Comparison of ENCODE assay signal across 10 cellular contexts in genomic region chr21:29017639-29018237, GRCh38. TPM values are rescaled to one million over a fixed set of nuclear protein-coding genes. Genes with fewer than 3 reads are reported as not detected.
DNase-seq lines count a peak whose midpoint lies in the region; ATAC-seq, FAIRE-seq and TF ChIP-seq lines count a peak whose summit lies in the region.
"Had no signal": no experiment of that assay in that cellular context is flagged by ENCODE, and none has a peak within 500 bp of the region (broad histone marks: within the 10 kb centered on the region; RNA-seq: fewer than 3 reads in every experiment).

No MANE protein-coding gene starts in this region.

- H3K4me3 ChIP-seq in A549 (peak overlapping the region; percentile 98), GM23338 (peak overlapping the region; percentile 69), liver (ENCODE audit: low read depth in 1 of 3, low read length in 3 of 3) (peak overlapping the region in 2 of 3 donors; percentile 94 to 100)

- CTCF ChIA-PET in A549 (lab: Yijun Ruan, JAX), result interaction anchor here (0.6 kb wide), 1 partner anchor 10 kb away, joined by 3 read pairs; no protein-coding TSS in a partner anchor
- CTCF ChIA-PET in activated CD4-positive, alpha-beta memory T cell treated with anti-CD3 and anti-CD28 coated beads, Interleukin-2, amount 10 ng/mL, durations not matched to agents 7 days and 5 days (lab: Charles Lee), result interaction anchor here (2.4 kb wide), 1 partner anchor 15 kb away, joined by 18 read pairs; no protein-coding TSS in a partner anchor

- H3K27me3 ChIP-seq in GM23338 (ENCODE audit: insufficient read depth) (no peaks in the 10 kb centered on the region), liver (ENCODE audit: control insufficient read depth in 4 of 4, insufficient read depth in 4 of 4, low read length in 3 of 4) (no peaks in the 10 kb centered on the region)

- H3K36me3 Mint-ChIP-seq in GM23338 (ENCODE audit: low read depth), result peaks cover 10% of the 10 kb centered on the region
- H3K36me3 Mint-ChIP-seq in activated CD4-positive, alpha-beta memory T cell treated with anti-CD3 and anti-CD28 coated beads, Interleukin-2, amount 10 ng/mL, durations not matched to agents 7 days and 5 days (ENCODE audit: low read depth), result peaks cover 4% of the 10 kb centered on the region

- H3K4me1 Mint-ChIP-seq in GM23338, result peaks cover 8% of the 10 kb centered on the region; the same call in 2 of the 3 replicates
- H3K4me1 Mint-ChIP-seq in activated CD4-positive, alpha-beta memory T cell treated with anti-CD3 and anti-CD28 coated beads, Interleukin-2, amount 10 ng/mL, durations not matched to agents 7 days and 5 days, result peaks cover 35% of the 10 kb centered on the region

- no peak overlapping the region for H2AFZ ChIP-seq in GM23338

- H3K27me3 Mint-ChIP-seq in GM23338 (ENCODE audit: insufficient read depth, low read depth, poor library complexity), result peaks cover 4% of the 10 kb centered on the region
- no peaks in the 10 kb centered on the region for H3K27me3 Mint-ChIP-seq in activated CD4-positive, alpha-beta memory T cell treated with anti-CD3 and anti-CD28 coated beads, Interleukin-2, amount 10 ng/mL, durations not matched to agents 7 days and 5 days

- H4K20me1 ChIP-seq in GM23338 (replicated peaks; ENCODE audit: insufficient read depth), result no peaks in the 10 kb centered on the region

- TF ChIP-seq RAD21 in A549 (conservative IDR thresholded peaks at IDR 0.05 in 1 of 2, IDR thresholded peaks at IDR 0.05 in 1 of 2), result no peak
- no peak for TF ChIP-seq RAD21 in liver (IDR thresholded peaks at IDR 0.05)

- no peak for FAIRE-seq in A549 (lab: Jason Lieb, UNC)
- FAIRE-seq: G401.6, HTR-8/SVneo had no signal

- ATAC-seq in A549 (no peak), GM23338 (no peak)

- H3K9me2 ChIP-seq in GM23338 (ENCODE audit: insufficient read depth), result no peaks in the 10 kb centered on the region; the same call in 1 of the 2 replicates

- peaks cover 5% of the 10 kb centered on the region for H3K9me3 Mint-ChIP-seq in GM23338
- no peaks in the 10 kb centered on the region for H3K9me3 Mint-ChIP-seq in activated CD4-positive, alpha-beta memory T cell treated with anti-CD3 and anti-CD28 coated beads, Interleukin-2, amount 10 ng/mL, durations not matched to agents 7 days and 5 days

- H3K9ac ChIP-seq in liver (ENCODE audit: low read depth in 1 of 2, low read length in 2 of 2), result no peak overlapping the region

- peaks cover 14% of the 10 kb centered on the region for H3K79me2 ChIP-seq in GM23338 (replicated peaks; ENCODE audit: insufficient read depth)

- H3K4me1 ChIP-seq in A549 (peaks cover 13% of the 10 kb centered on the region; the same call in 2 of the 3 replicates), GM23338 (ENCODE audit: insufficient read depth) (no peaks in the 10 kb centered on the region), liver (ENCODE audit: control insufficient read depth in 4 of 4, insufficient read depth in 4 of 4, low read length in 3 of 4) (peaks cover 3 to 14% (median 7%) of the 10 kb centered on the region in 4 donors)

- POLR2A ChIA-PET in A549 (lab: Yijun Ruan, JAX), result interaction anchor here (3.2 kb wide), 1 partner anchor 15 kb away, joined by 40 read pairs; no protein-coding TSS in a partner anchor
- POLR2A ChIA-PET in activated CD4-positive, alpha-beta memory T cell treated with anti-CD3 and anti-CD28 coated beads, Interleukin-2, amount 10 ng/mL, durations not matched to agents 7 days and 5 days (lab: Charles Lee), result interaction anchor here (1.2 to 6.9 kb wide), 6 partner anchors 9 to 59 kb away, joined by 4 to 91 read pairs (median 26); partner anchors contain the start of genes CCT8 and LTN1

- no peak for TF ChIP-seq CTCF in A549 (IDR thresholded peaks at IDR 0.05)
- TF ChIP-seq CTCF in GM23338 (conservative IDR thresholded peaks at IDR 0.05; ENCODE audit: low read depth in 2 of 2), result no peak
- no peak for TF ChIP-seq CTCF in liver (IDR thresholded peaks at IDR 0.05; ENCODE audit: low read depth, low read length, missing input control)

- peak overlapping the region; percentile 84 for H3K4me3 Mint-ChIP-seq in GM23338
- peak overlapping the region; percentile 82 for H3K4me3 Mint-ChIP-seq in activated CD4-positive, alpha-beta memory T cell treated with anti-CD3 and anti-CD28 coated beads, Interleukin-2, amount 10 ng/mL, durations not matched to agents 7 days and 5 days

- H3K27ac ChIP-seq in A549 (peak overlapping the region; percentile 94 to 96; a peak in 5 of 6 replicates), GM23338 (ENCODE audit: low read depth) (no peak overlapping the region), liver (ENCODE audit: low read depth in 1 of 2, low read length in 2 of 2) (no peak overlapping the region)

- TF ChIP-seq EP300 in A549 (IDR thresholded peaks at IDR 0.05), result no peak

- no peak overlapping the region for H3K27ac Mint-ChIP-seq in GM23338
- H3K27ac Mint-ChIP-seq in activated CD4-positive, alpha-beta memory T cell treated with anti-CD3 and anti-CD28 coated beads, Interleukin-2, amount 10 ng/mL, durations not matched to agents 7 days and 5 days, result peak overlapping the region; percentile 86

- no peaks in the 10 kb centered on the region for H3K9me3 ChIP-seq in A549
- no peaks in the 10 kb centered on the region for H3K9me3 ChIP-seq in liver (ENCODE audit: control insufficient read depth in 4 of 4, low read length in 3 of 4)

- TF ChIP-seq POLR2A in A549 (IDR thresholded peaks at IDR 0.05; ENCODE audit: low read length), result no peak

- DNase-seq in A549 (ENCODE audit: low read depth in 1 of 2, low spot score in 1 of 2), result no peak
- DNase-seq in GM23338 (ENCODE audit: low spot score), result no peak
- DNase-seq in activated CD4-positive, alpha-beta memory T cell treated with anti-CD3 and anti-CD28 coated beads, Interleukin-2, amount 10 ng/mL, durations not matched to agents 7 days and 5 days, result no peak
- no peak for DNase-seq in D341Med (ENCODE audit: low spot score)
- DNase-seq in DMS53 (lab: John Stamatoyannopoulos, UW), result no peak
- no peak for DNase-seq in kidney tubule cell (ENCODE audit: low spot score)
- no peak for DNase-seq in activated CD4-positive, alpha-beta T cell treated with anti-CD3 and anti-CD28 coated beads, Interleukin-2, amount 50 U/mL, for 48 hours

- no peaks in the 10 kb centered on the region for H3F3A ChIP-seq in GM23338 (replicated peaks; ENCODE audit: low read depth)

- H3K4me2 ChIP-seq in A549 (peak overlapping the region; percentile 97), GM23338 (peak overlapping the region; percentile 74)

- H3K36me3 ChIP-seq in GM23338 (ENCODE audit: insufficient read depth) (no peaks in the 10 kb centered on the region; the same call in 1 of the 2 replicates), liver (ENCODE audit: control insufficient read depth in 4 of 4, insufficient read depth in 3 of 4, low read depth in 1 of 4, low read length in 3 of 4) (peaks cover 0 to 1% (median 0%) of the 10 kb centered on the region in 4 donors)

- 54% methylated on average over 6 of the region's 6 CpGs for WGBS in A549 (ENCODE audit: missing lambda C conversion rate)
- WGBS in liver, result 77% methylated on average over 6 of the region's 6 CpGs

RNA-seq across cellular contexts. Expression of gene RWDD2B, which starts 1.4 kb away (rescaled TPM):
- polyA plus RNA-seq in A549 (2011; rRNA removed) (17.7 and 25.4 TPM in 2 replicates), A549 (2017; fragmentation: RNase III; extraction: RNeasy Plus Mini Kit Qiagen cat#74134 plus additional on column Dnase treatment) (15.7 to 17.4 TPM (median 16.0 TPM) in 3 replicates), GM23338 (2016; fragmentation: Nextera tagmentation; extraction: Ambion mirVana) (7.5 and 8.1 TPM in 2 replicates), liver (10 to 100 TPM; 12.5 to 36.3 TPM)
- polyA plus RNA-seq in A549 (2012; cell fraction: cytosol; rRNA removed), result 5.9 and 6.0 TPM in 2 replicates
- 1.4 and 2.2 TPM in 2 replicates for polyA plus RNA-seq in A549 (2012; cell fraction: nucleus; rRNA removed)
- polyA minus RNA-seq in A549 (2011; rRNA and poly(A)+ RNA removed), result 5.7 and 5.8 TPM in 2 replicates
- 3.0 and 3.8 TPM in 2 replicates for total RNA-seq in GM23338 (2014; rRNA removed; shearing (Covaris generic))
- total RNA-seq in activated CD4-positive, alpha-beta memory T cell treated with anti-CD3 and anti-CD28 coated beads, Interleukin-2, amount 10 ng/mL, durations not matched to agents 7 days and 5 days, result 1 to 10 TPM; 6.5 to 6.9 TPM
- 10 to 100 TPM in 1 of 2 donors, 1 to 10 TPM in 1; 6.1 to 12.5 TPM for total RNA-seq in liver

RNA-seq across cellular contexts. Expression of gene USP16, which starts 6.7 kb away (rescaled TPM):
- 27.1 and 40.7 TPM in 2 replicates for polyA plus RNA-seq in A549 (2011; rRNA removed)
- 5.9 and 6.5 TPM in 2 replicates for polyA plus RNA-seq in A549 (2012; cell fraction: cytosol; rRNA removed)
- polyA plus RNA-seq in A549 (2012; cell fraction: nucleus; rRNA removed), result 4.1 and 6.4 TPM in 2 replicates
- 23.6 to 27.0 TPM (median 26.5 TPM) in 3 replicates for polyA plus RNA-seq in A549 (2017; fragmentation: RNase III; extraction: RNeasy Plus Mini Kit Qiagen cat#74134 plus additional on column Dnase treatment)
- 9.5 and 11.1 TPM in 2 replicates for polyA minus RNA-seq in A549 (2011; rRNA and poly(A)+ RNA removed)
- total RNA-seq in GM23338 (2014; rRNA removed; shearing (Covaris generic)), result 19.7 TPM in 2 replicates
- 61.5 and 70.4 TPM in 2 replicates for polyA plus RNA-seq in GM23338 (2016; fragmentation: Nextera tagmentation; extraction: Ambion mirVana)
- total RNA-seq in activated CD4-positive, alpha-beta memory T cell treated with anti-CD3 and anti-CD28 coated beads, Interleukin-2, amount 10 ng/mL, durations not matched to agents 7 days and 5 days, result 10 to 100 TPM; 34.3 to 37.1 TPM
- total RNA-seq in liver, result 10 to 100 TPM; 14.5 to 21.8 TPM
- polyA plus RNA-seq in liver, result 10 to 100 TPM; 13.3 to 45.3 TPM

RNA-seq across cellular contexts. Expression of gene LTN1, which starts 25.1 kb away (rescaled TPM):
- 12.3 and 13.9 TPM in 2 replicates for polyA plus RNA-seq in A549 (2011; rRNA removed)
- 1.3 and 1.5 TPM in 2 replicates for polyA plus RNA-seq in A549 (2012; cell fraction: cytosol; rRNA removed)
- polyA plus RNA-seq in A549 (2012; cell fraction: nucleus; rRNA removed), result 1.4 and 2.2 TPM in 2 replicates
- 6.6 to 7.0 TPM (median 6.9 TPM) in 3 replicates for polyA plus RNA-seq in A549 (2017; fragmentation: RNase III; extraction: RNeasy Plus Mini Kit Qiagen cat#74134 plus additional on column Dnase treatment)
- polyA minus RNA-seq in A549 (2011; rRNA and poly(A)+ RNA removed), result 17.4 and 17.8 TPM in 2 replicates
- 26.1 and 30.8 TPM in 2 replicates for total RNA-seq in GM23338 (2014; rRNA removed; shearing (Covaris generic))
- 9.8 and 11.1 TPM in 2 replicates for polyA plus RNA-seq in GM23338 (2016; fragmentation: Nextera tagmentation; extraction: Ambion mirVana)
- 10 to 100 TPM; 25.8 to 26.5 TPM for total RNA-seq in activated CD4-positive, alpha-beta memory T cell treated with anti-CD3 and anti-CD28 coated beads, Interleukin-2, amount 10 ng/mL, durations not matched to agents 7 days and 5 days
- 10 to 100 TPM; 13.2 to 22.1 TPM for total RNA-seq in liver
- polyA plus RNA-seq in liver, result 1 to 10 TPM; 3.9 to 6.1 TPM

RNA-seq across cellular contexts. Expression of gene CCT8, which starts 55.7 kb away (rescaled TPM):
- polyA plus RNA-seq in A549 (2011; rRNA removed) (235 and 296 TPM in 2 replicates), A549 (2017; fragmentation: RNase III; extraction: RNeasy Plus Mini Kit Qiagen cat#74134 plus additional on column Dnase treatment) (214 to 242 TPM (median 216 TPM) in 3 replicates), GM23338 (2016; fragmentation: Nextera tagmentation; extraction: Ambion mirVana) (270 and 304 TPM in 2 replicates), liver (10 to 100 TPM; 47.0 to 48.5 TPM)
- polyA plus RNA-seq in A549 (2012; cell fraction: cytosol; rRNA removed), result 89.8 and 106 TPM in 2 replicates
- polyA plus RNA-seq in A549 (2012; cell fraction: nucleus; rRNA removed), result 50.2 and 72.0 TPM in 2 replicates
- 72.4 and 72.6 TPM in 2 replicates for polyA minus RNA-seq in A549 (2011; rRNA and poly(A)+ RNA removed)
- 292 and 329 TPM in 2 replicates for total RNA-seq in GM23338 (2014; rRNA removed; shearing (Covaris generic))
- total RNA-seq in activated CD4-positive, alpha-beta memory T cell treated with anti-CD3 and anti-CD28 coated beads, Interleukin-2, amount 10 ng/mL, durations not matched to agents 7 days and 5 days, result 100 to 1,000 TPM; 214 to 216 TPM
- 10 to 100 TPM; 67.5 to 78.2 TPM for total RNA-seq in liver

Comparison
In these comparisons a context has a peak if more than half of its experiments do, and no peak if none do; other contexts are left out.
1. H3K27ac ChIP-seq: peak in A549 (2 of 2); none in GM23338 (single experiment) and liver (0 of 2).
2. Peak in every context shown above with its lines, with median percentiles within 50 percentile points of each other: H3K4me3 ChIP-seq.